14 cellular contexts compared by ENCODE assay signal in the genomic region with DNA sequence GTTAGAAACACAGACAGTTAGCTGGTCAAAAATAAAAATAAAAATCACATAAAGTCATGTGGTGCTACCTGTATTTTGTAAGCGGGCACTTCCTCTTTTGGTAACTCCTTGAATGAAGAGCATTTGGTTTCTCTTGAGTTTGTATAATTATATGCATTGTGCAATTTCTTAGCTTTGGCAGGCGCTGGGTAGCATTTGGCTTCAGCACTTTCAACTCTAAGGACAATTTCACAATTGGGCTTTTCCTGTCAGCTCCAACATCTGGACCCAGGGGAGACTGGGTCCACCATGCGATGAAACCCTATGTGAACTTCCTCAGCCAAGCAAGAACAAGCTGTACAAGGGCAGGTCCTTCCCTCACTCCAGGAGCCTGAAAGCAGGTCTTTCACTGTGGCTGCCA.
A peak's percentile ranks its signal among the peaks of the same experiment; 100 is the strongest.
DNase-seq lines count a peak whose midpoint lies in the region; ATAC-seq, FAIRE-seq and TF ChIP-seq lines count a peak whose summit lies in the region.
"Had no signal": no experiment of that assay in that cellular context is flagged by ENCODE, and none has a peak within 500 bp of the region (broad histone marks: within the 10 kb centered on the region; RNA-seq: fewer than 3 reads in every experiment).

No MANE protein-coding gene starts in this region.

- H3K4me3 ChIP-seq in uterus (no peak overlapping the region), kidney (ENCODE audit: low read length in 2 of 2) (no peak overlapping the region)
- H3K4me3 ChIP-seq: dorsolateral prefrontal cortex, prostate gland had no signal

- no peak overlapping the region for H3K9ac ChIP-seq in kidney (ENCODE audit: low read length in 2 of 2)

- H3K27me3 Mint-ChIP-seq in chondrocyte (ENCODE audit: low read depth), result peaks cover 5% of the 10 kb centered on the region
- H3K27me3 Mint-ChIP-seq: activated naive CD8-positive, alpha-beta T cell treated with anti-CD3 and anti-CD28 coated beads, Interleukin-2, amount 50 U/mL, for 24 hours had no signal

- no peak for TF ChIP-seq POLR2A in uterus (IDR thresholded peaks at IDR 0.05)

- H3K9me3 ChIP-seq in uterus (no peaks in the 10 kb centered on the region), kidney (ENCODE audit: control insufficient read depth in 1 of 2, low read length in 2 of 2) (no peaks in the 10 kb centered on the region)
- H3K9me3 ChIP-seq: prostate gland had no signal

- no peak for ATAC-seq in GM21529 (IDR thresholded peaks at IDR 0.05; ENCODE audit: unreplicated experiment)
- ATAC-seq: activated naive CD8-positive, alpha-beta T cell treated with anti-CD3 and anti-CD28 coated beads, Interleukin-2, amount 50 U/mL, for 24 hours; stimulated activated naive CD8-positive, alpha-beta T cell treated with anti-CD3 and anti-CD28 coated beads, Interleukin-15, Interleukin-2, amounts not matched to agents 100 U/mL and 50 U/mL, for 24 hours had no signal

- H3K36me3 Mint-ChIP-seq in chondrocyte (ENCODE audit: low read depth), result no peaks in the 10 kb centered on the region

- no peak overlapping the region for H3K27ac Mint-ChIP-seq in chondrocyte (ENCODE audit: unreplicated experiment)
- H3K27ac Mint-ChIP-seq: activated naive CD8-positive, alpha-beta T cell treated with anti-CD3 and anti-CD28 coated beads, Interleukin-2, amount 50 U/mL, for 24 hours had no signal

- H3K4me3 Mint-ChIP-seq in chondrocyte (ENCODE audit: unreplicated experiment), result no peak overlapping the region
- H3K4me3 Mint-ChIP-seq: activated naive CD8-positive, alpha-beta T cell treated with anti-CD3 and anti-CD28 coated beads, Interleukin-2, amount 50 U/mL, for 24 hours had no signal

- TF ChIP-seq CTCF in uterus (IDR thresholded peaks at IDR 0.05) (no peak), chondrocyte (IDR thresholded peaks at IDR 0.05) (no peak), kidney (IDR thresholded peaks at IDR 0.05; ENCODE audit: borderline replicate concordance, extremely low read depth, insufficient read depth) (no peak)

- FAIRE-seq in kidney (lab: Jason Lieb, UNC), result no peak
- FAIRE-seq: TTC549 had no signal

- DNase-seq in NOMO-1 (lab: John Stamatoyannopoulos, UW; ENCODE audit: unreplicated experiment in 2 of 2), result peak; percentile 89 to 96
- DNase-seq in fibroblast of gingiva (ENCODE audit: low read depth), result peak; percentile 97
- peak; percentile 55 for DNase-seq in midbrain (lab: John Stamatoyannopoulos, UW)
- DNase-seq in uterus, result peak; percentile 43 to 50
- no peak for DNase-seq in chondrocyte (ENCODE audit: low spot score)
- no peak for DNase-seq in kidney
- DNase-seq: activated naive CD8-positive, alpha-beta T cell treated with anti-CD3 and anti-CD28 coated beads, Interleukin-2, amount 50 U/mL, for 24 hours; NCI-H446; stimulated activated CD4-positive, alpha-beta T cell treated with anti-CD3 and anti-CD28 coated beads, Interleukin-4, amount 100 ng/mL, for 24 hours; stimulated activated naive CD8-positive, alpha-beta T cell treated with anti-CD3 and anti-CD28 coated beads, Interleukin-15, Interleukin-2, amounts not matched to agents 100 U/mL and 50 U/mL, for 24 hours had no signal

- peaks cover 5% of the 10 kb centered on the region for H3K4me1 Mint-ChIP-seq in chondrocyte (ENCODE audit: low read depth)
- H3K4me1 Mint-ChIP-seq: activated naive CD8-positive, alpha-beta T cell treated with anti-CD3 and anti-CD28 coated beads, Interleukin-2, amount 50 U/mL, for 24 hours had no signal

- H3K27me3 ChIP-seq in uterus, result no peaks in the 10 kb centered on the region

- no peaks in the 10 kb centered on the region for H3K9me3 Mint-ChIP-seq in chondrocyte (ENCODE audit: low read depth)
- H3K9me3 Mint-ChIP-seq: activated naive CD8-positive, alpha-beta T cell treated with anti-CD3 and anti-CD28 coated beads, Interleukin-2, amount 50 U/mL, for 24 hours had no signal

- intact Hi-C loops in uterus (cut with DNase I; ENCODE audit: low total_unique reads) (no loop called here), kidney (cut with DNase I) (no loop called here)

- H3K27ac ChIP-seq in uterus (peak overlapping the region; percentile 57 to 86), kidney (ENCODE audit: low read depth in 2 of 2, low read length in 2 of 2) (no peak overlapping the region)
- H3K27ac ChIP-seq: prostate gland had no signal

- H3K4me1 ChIP-seq in uterus (peaks cover 10 to 12% of the 10 kb centered on the region in 2 donors), kidney (ENCODE audit: control insufficient read depth in 1 of 2, insufficient read depth in 1 of 2, low read depth in 1 of 2, low read length in 2 of 2) (peaks cover 0 to 3% of the 10 kb centered on the region in 2 donors)
- H3K4me1 ChIP-seq: prostate gland had no signal

- H3K36me3 ChIP-seq in uterus (no peaks in the 10 kb centered on the region), kidney (ENCODE audit: control insufficient read depth in 1 of 2, insufficient read depth in 2 of 2, low read length in 2 of 2) (no peaks in the 10 kb centered on the region)
- H3K36me3 ChIP-seq: prostate gland had no signal

Comparison
In these comparisons a context has a peak if more than half of its experiments do, and no peak if none do; other contexts are left out.
1. DNase-seq: peak in NOMO-1 (2 of 2), fibroblast of gingiva (single experiment), midbrain (single experiment) and uterus (2 of 2); none in chondrocyte (single experiment) and kidney (single experiment).
2. H3K27ac ChIP-seq: peak in uterus (2 of 2); none in kidney (0 of 2).